In genomic region chr5:126600631-126601511, GRCh38 we compare ENCODE assay signal across 1 cellular context.
TF ChIP-seq lines count a peak whose summit lies in the region.

Gene PHAX (plus strand): TSS chr5:126600947. CDS start chr5:126600963, 16 bp downstream.

TF ChIP-seq in WTC11, 78 proteins besides CTCF, POLR2A, EP300 and RAD21 (continued from another document):
- no peak for TF ChIP-seq ZSCAN18 (CRISPR knock-in tag; IDR thresholded peaks at IDR 0.05)
TF ChIP-seq in WTC11: peak in this region for 24.
